In genomic region chr12:59595557-59596231, GRCh38 we compare ENCODE assay signal across 8 cellular contexts. TPM values are rescaled to one million over a fixed set of nuclear protein-coding genes. Genes with fewer than 3 reads are reported as not detected.
DNase-seq lines count a peak whose midpoint lies in the region; ATAC-seq and TF ChIP-seq lines count a peak whose summit lies in the region.

SLC16A7 (plus strand) TSS chr12:59596029; CDS start chr12:59704802, 108,773 bp downstream.

- no peak for TF ChIP-seq POLR2A in prostate gland (IDR thresholded peaks at IDR 0.05)

- no peaks in the 10 kb centered on the region for H3K9me3 ChIP-seq in prostate gland

- H3K4me3 ChIP-seq in prostate gland: peak within 1 kb of the TSS; percentile 48 to 57

- H3K36me3 Mint-ChIP-seq in T-helper 1 cell treated with Interleukin-12 subunit alpha and Interleukin-12 subunit beta and Interleukin-4 antibody, amounts not matched to agents 30 μg/mL and 1 μg/mL, for 36 hours (ENCODE audit: low read depth): peaks cover 6% of the 10 kb centered on the region

- intact Hi-C loops in left ventricle myocardium superior (cut with micrococcal nuclease) (loop anchor here (10.0 kb wide), 1 partner anchor 179 kb away; no protein-coding TSS in a partner anchor), prostate gland (cut with DNase I) (loop anchor here (10.0 kb wide), 1 partner anchor 209 kb away; no protein-coding TSS in a partner anchor)

- peak; percentile 53 for ATAC-seq in HG02840 (IDR thresholded peaks at IDR 0.05; ENCODE audit: low FRiP score, unreplicated experiment)
- ATAC-seq in left ventricle myocardium superior: peak; percentile 88

- H3K36me3 ChIP-seq in prostate gland: no peaks in the 10 kb centered on the region

- no peaks in the 10 kb centered on the region for H3K4me1 ChIP-seq in prostate gland (replicated peaks)

- peak; percentile 79 for DNase-seq in GM13976 (ENCODE audit: low spot score)
- peak; percentile 84 for DNase-seq in NCI-H146 treated with DMSO at 0.1 percent for 48 hours (lab: John Stamatoyannopoulos, UW; ENCODE audit: unreplicated experiment)
- peak; percentile 80 for DNase-seq in amniotic stem cell (lab: John Stamatoyannopoulos, UW)
- peak; percentile 95 for DNase-seq in left ventricle myocardium superior
- peak; percentile 77 for DNase-seq in prostate gland (ENCODE audit: low spot score)
- peak; percentile 90 for DNase-seq in ureter (ENCODE audit: low spot score)

- H3K9me3 Mint-ChIP-seq in T-helper 1 cell treated with Interleukin-12 subunit alpha and Interleukin-12 subunit beta and Interleukin-4 antibody, amounts not matched to agents 30 μg/mL and 1 μg/mL, for 36 hours: no peaks in the 10 kb centered on the region

- H3K27me3 ChIP-seq in prostate gland (replicated peaks; ENCODE audit: insufficient read depth): no peaks in the 10 kb centered on the region

- H3K4me3 Mint-ChIP-seq in T-helper 1 cell treated with Interleukin-12 subunit alpha and Interleukin-12 subunit beta and Interleukin-4 antibody, amounts not matched to agents 30 μg/mL and 1 μg/mL, for 36 hours: peak within 1 kb of the TSS; percentile 93

- in situ Hi-C loops in GM13976 (cut with MboI; ENCODE audit: low sequenced_read_pairs, unreplicated experiment): loop anchor here (25.0 kb wide), 1 partner anchor 217 kb away; no protein-coding TSS in a partner anchor

- TF ChIP-seq CTCF in GM13976 (IDR thresholded peaks at IDR 0.05; ENCODE audit: borderline replicate concordance, control extremely low read depth, extremely low read depth, insufficient read depth, missing control alignments) (no peak), prostate gland (IDR thresholded peaks at IDR 0.05) (no peak)

- peaks cover 38% of the 10 kb centered on the region for H3K4me1 Mint-ChIP-seq in T-helper 1 cell treated with Interleukin-12 subunit alpha and Interleukin-12 subunit beta and Interleukin-4 antibody, amounts not matched to agents 30 μg/mL and 1 μg/mL, for 36 hours (ENCODE audit: low read depth)

- no peaks in the 10 kb centered on the region for H3K27me3 Mint-ChIP-seq in T-helper 1 cell treated with Interleukin-12 subunit alpha and Interleukin-12 subunit beta and Interleukin-4 antibody, amounts not matched to agents 30 μg/mL and 1 μg/mL, for 36 hours (ENCODE audit: low read depth)

- H3K27ac ChIP-seq in prostate gland: peak within 1 kb of the TSS; percentile 88 to 90

- peak within 1 kb of the TSS; percentile 95 for H3K27ac Mint-ChIP-seq in T-helper 1 cell treated with Interleukin-12 subunit alpha and Interleukin-12 subunit beta and Interleukin-4 antibody, amounts not matched to agents 30 μg/mL and 1 μg/mL, for 36 hours

- under 1% methylated on average over 35 of the region's 37 CpGs for WGBS in prostate gland

RNA-seq across cellular contexts. Expression of gene SLC16A7, which starts in this region (rescaled TPM):
- total RNA-seq in left ventricle myocardium superior: 129 TPM
- 10 to 100 TPM in 1 of 2 donors, 1 to 10 TPM in 1; 4.3 to 10.6 TPM for total RNA-seq in prostate gland
- 33.4 TPM for total RNA-seq in ureter

Comparison
In these comparisons a context has a peak if more than half of its experiments do, and no peak if none do; other contexts are left out.
1. Peak in every context shown above with its lines: DNase-seq, ATAC-seq, H3K4me3 ChIP-seq and H3K27ac ChIP-seq.